ENCODE assay signal across 18 cellular contexts in the genomic region with DNA sequence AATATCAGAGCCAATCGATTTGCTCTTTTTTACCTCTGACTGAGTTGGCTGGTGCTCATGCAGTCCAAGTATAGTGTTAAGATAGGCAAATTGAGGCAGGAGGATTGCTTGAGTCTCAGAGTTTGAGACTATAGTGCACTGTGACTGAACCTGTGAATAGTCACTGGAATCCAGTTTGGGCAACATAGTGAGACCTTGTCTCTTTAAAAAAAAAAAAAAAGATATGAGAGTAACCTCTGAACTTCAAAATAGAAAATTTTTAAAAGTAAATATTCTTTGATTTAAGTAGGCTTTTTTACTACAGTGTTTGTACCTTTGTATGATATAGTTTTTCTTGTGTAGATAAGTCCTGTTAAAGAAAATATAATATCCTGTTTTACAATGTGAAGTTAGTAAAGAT. TPM values are rescaled to one million over a fixed set of nuclear protein-coding genes. Genes with fewer than 3 reads are reported as not detected.
DNase-seq lines count a peak whose midpoint lies in the region; ATAC-seq, FAIRE-seq and TF ChIP-seq lines count a peak whose summit lies in the region.
"Had no signal": no experiment of that assay in that cellular context is flagged by ENCODE, and none has a peak within 500 bp of the region (broad histone marks: within the 10 kb centered on the region; RNA-seq: fewer than 3 reads in every experiment).

No MANE protein-coding gene starts in this region.

- no peak for TF ChIP-seq RAD21 in K562 (CRISPR knock-in tag; conservative IDR thresholded peaks at IDR 0.05 in 1 of 2, IDR thresholded peaks at IDR 0.05 in 1 of 2)

- TF ChIP-seq CTCF in K562 (IDR thresholded peaks at IDR 0.05 in 2 of 3, conservative IDR thresholded peaks at IDR 0.05 in 1 of 3; ENCODE audit: insufficient read depth in 2 of 3, low read depth in 1 of 3, low read length in 3 of 3) (no peak), vagina (IDR thresholded peaks at IDR 0.05) (no peak)

- H3K4me2 ChIP-seq in Karpas-422 (ENCODE audit: low read depth, low read length, poor library complexity, severe bottlenecking) (peak overlapping the region; percentile 94), K562 (ENCODE audit: insufficient read depth, low read length) (no peak overlapping the region)

- TF ChIP-seq EP300 in K562 (IDR thresholded peaks at IDR 0.05; ENCODE audit: low read length), result no peak

- no peak overlapping the region for H3K4me3 ChIP-seq in Karpas-422 (ENCODE audit: low read length)
- no peak overlapping the region for H3K4me3 ChIP-seq in K562
- no peak overlapping the region for H3K4me3 ChIP-seq in vagina
- H3K4me3 ChIP-seq: GM23248 had no signal

- H3K9me3 ChIP-seq in Karpas-422 (ENCODE audit: low read length) (no peaks in the 10 kb centered on the region), K562 (replicated peaks; ENCODE audit: control insufficient read depth, insufficient read depth, low read depth, low read length) (no peaks in the 10 kb centered on the region), vagina (no peaks in the 10 kb centered on the region)
- H3K9me3 ChIP-seq: BE2C had no signal

- CTCF ChIA-PET in K562 (lab: Yijun Ruan, JAX; ENCODE audit: low intra/inter-chr PET ratio), result no interaction called here

- no peaks in the 10 kb centered on the region for H3K9me1 ChIP-seq in K562 (ENCODE audit: control insufficient read depth, insufficient read depth, low read length)

- in situ Hi-C loops in K562 (cut with MboI), result no loop called here

- H3K36me3 ChIP-seq in Karpas-422 (ENCODE audit: insufficient read depth, low read length) (peaks cover 27% of the 10 kb centered on the region; the same call in 1 of the 2 replicates), K562 (ENCODE audit: control insufficient read depth, insufficient read depth, low read length) (peaks cover 37% of the 10 kb centered on the region), vagina (peaks cover 0 to 21% of the 10 kb centered on the region in 2 donors)

- ATAC-seq in K562, result no peak
- ATAC-seq: CD8-positive, alpha-beta T cell had no signal

- no peak for DNase-seq in Karpas-422
- DNase-seq in K562 (ENCODE audit: extremely low read depth in 1 of 4, low spot score in 3 of 4), result no peak
- DNase-seq in vagina (ENCODE audit: extremely low spot score in 2 of 2), result no peak
- no peak for DNase-seq in effector CD8-positive, alpha-beta T cell (lab: John Stamatoyannopoulos, UW)
- no peak for DNase-seq in NCI-H446 (lab: John Stamatoyannopoulos, UW)
- DNase-seq in cortex of kidney (lab: John Stamatoyannopoulos, UW), result no peak
- DNase-seq: BE2C; CD8-positive, alpha-beta T cell; COR-L47; DMS153; GF-D8; GM23248; H7 had no signal

- FAIRE-seq in K562 (lab: Jason Lieb, UNC), result no peak
- FAIRE-seq: A204.1, D721Med, GM18507 had no signal

- POLR2A ChIA-PET in K562 (lab: Yijun Ruan, JAX), result interaction anchor here (1.4 kb wide), 1 partner anchor 33 kb away, joined by 3 read pairs; no protein-coding TSS in a partner anchor

- WGBS in K562 (ENCODE audit: insufficient coverage, low coverage, missing lambda C conversion rate), result 100% methylated on average over 1 of the region's 1 CpG

- peaks cover 62% of the 10 kb centered on the region for H3K79me2 ChIP-seq in Karpas-422 (ENCODE audit: low read length)
- peaks cover 32% of the 10 kb centered on the region for H3K79me2 ChIP-seq in K562 (ENCODE audit: control insufficient read depth, insufficient read depth, low read length)

- peak overlapping the region; percentile 86 for H3K27ac ChIP-seq in Karpas-422 (ENCODE audit: low read length)
- H3K27ac ChIP-seq in K562 (ENCODE audit: extremely low read depth, low read depth, low read length), result no peak overlapping the region
- H3K27ac ChIP-seq in layer of hippocampus (ENCODE audit: low read depth, low read length), result peak overlapping the region; percentile 58
- H3K27ac ChIP-seq in vagina, result no peak overlapping the region
- H3K27ac ChIP-seq: C4-2B, GM23248 had no signal

- BruUV-seq in K562 (replicated peaks; lab: Mats Ljungman, UMichigan), result no TSS peak

- intact Hi-C loops in K562 (cut with micrococcal nuclease) (loop anchor here (10.0 kb wide), 1 partner anchor 132 kb away; no protein-coding TSS in a partner anchor), vagina (cut with DNase I) (no loop called here)

- H3K27me3 ChIP-seq in Karpas-422 (ENCODE audit: low read length) (no peaks in the 10 kb centered on the region), K562 (ENCODE audit: control insufficient read depth in 2 of 2, insufficient read depth in 2 of 2, low read length in 2 of 2) (no peaks in the 10 kb centered on the region), layer of hippocampus (ENCODE audit: control insufficient read depth, insufficient read depth, low read length) (no peaks in the 10 kb centered on the region), vagina (no peaks in the 10 kb centered on the region)
- H3K27me3 ChIP-seq: BE2C had no signal

- H3K9ac ChIP-seq in Karpas-422 (ENCODE audit: low read length) (peak overlapping the region; percentile 18; the same call in 1 of the 2 replicates), K562 (ENCODE audit: insufficient read depth in 1 of 2, low read depth in 2 of 2, low read length in 2 of 2) (no peak overlapping the region)
- H3K9ac ChIP-seq: GM23248 had no signal

- TF ChIP-seq POLR2A in K562 (conservative IDR thresholded peaks at IDR 0.05) (no peak), vagina (IDR thresholded peaks at IDR 0.05) (no peak)

- no peaks in the 10 kb centered on the region for H3K9me2 ChIP-seq in Karpas-422 (replicated peaks; ENCODE audit: insufficient read depth, low read length)

- H3K4me1 ChIP-seq in Karpas-422 (ENCODE audit: low read length) (peaks cover 38% of the 10 kb centered on the region), K562 (replicated peaks in 1 of 2; ENCODE audit: control insufficient read depth in 2 of 2, insufficient read depth in 2 of 2, low read length in 2 of 2) (peaks cover 14 to 20% of the 10 kb centered on the region in 2 experiments; a peak in 4 of 5 replicates), vagina (peaks cover 25% of the 10 kb centered on the region)

- H2AFZ ChIP-seq in Karpas-422 (ENCODE audit: low read length), result no peak overlapping the region
- no peak overlapping the region for H2AFZ ChIP-seq in K562 (ENCODE audit: low read depth, low read length)
- H2AFZ ChIP-seq: GM23248 had no signal

- no peaks in the 10 kb centered on the region for H4K20me1 ChIP-seq in Karpas-422 (ENCODE audit: insufficient read depth, low read depth, low read length)
- H4K20me1 ChIP-seq in K562 (replicated peaks; ENCODE audit: control insufficient read depth, insufficient read depth, low read length), result no peaks in the 10 kb centered on the region

RNA-seq across cellular contexts. Expression of a gene that starts 3.4 kb away (rescaled TPM):
- 16.0 and 30.1 TPM in 2 replicates for total RNA-seq in Karpas-422 (2014; rRNA removed; shearing (Covaris generic); ENCODE audit: low replicate concordance)
- 14.0 and 52.4 TPM in 2 replicates for total RNA-seq in K562 (2011; cell fraction: chromatin; rRNA removed; ENCODE audit: low replicate concordance)
- 7.0 and 8.6 TPM in 2 replicates for total RNA-seq in K562 (2011; cell fraction: nucleolus; rRNA removed)
- 25.3 and 45.2 TPM in 2 replicates for total RNA-seq in K562 (2011; cell fraction: nucleoplasm; rRNA removed)
- total RNA-seq in K562 (2014; rRNA removed) (10.1 and 10.3 TPM in 2 replicates), K562 (2014; rRNA removed; fragmentation: Illumina TruSeq; extraction: Trizol) (14.3 and 15.4 TPM in 2 replicates), K562 (2015; rRNA removed; fragmentation: Illumina TruSeq; extraction: Trizol) (11.9 and 14.1 TPM in 2 replicates), K562 (2021) (12.1 and 12.3 TPM in 2 replicates), vagina (17.7 TPM)
- polyA plus RNA-seq in K562 (2011; rRNA removed) (12.1 and 14.8 TPM in 2 replicates), K562 (2014; fragmentation: Illumina TruSeq; extraction: Trizol) (12.7 and 16.1 TPM in 2 replicates), K562 (2014; fragmentation: Nextera tagmentation; extraction: Ambion mirVana) (1 to 10 TPM; 3.5 to 4.4 TPM), K562 (2014; rRNA removed) (9.3 and 9.5 TPM in 2 replicates)
- 1.7 and 4.9 TPM in 2 replicates for polyA plus RNA-seq in K562 (2011; cell fraction: cytosol; rRNA removed)
- polyA plus RNA-seq in K562 (2011; cell fraction: nucleus; rRNA removed), result 10.1 and 11.1 TPM in 2 replicates
- 9.6 and 11.8 TPM in 2 replicates for polyA plus RNA-seq in K562 (2012)
- 13.5 and 18.5 TPM in 2 replicates for polyA minus RNA-seq in K562 (2011; rRNA and poly(A)+ RNA removed)
- polyA minus RNA-seq in K562 (2011; cell fraction: cytosol; rRNA and poly(A)+ RNA removed), result 7.8 and 8.6 TPM in 2 replicates
- polyA minus RNA-seq in K562 (2011; cell fraction: nucleus; rRNA and poly(A)+ RNA removed), result 10.4 and 17.3 TPM in 2 replicates

RNA-seq across cellular contexts. Expression of a gene that starts 5.3 kb away (rescaled TPM):
- 38.0 and 40.6 TPM in 2 replicates for total RNA-seq in Karpas-422 (2014; rRNA removed; shearing (Covaris generic); ENCODE audit: low replicate concordance)
- 21.1 and 36.6 TPM in 2 replicates for total RNA-seq in K562 (2011; cell fraction: chromatin; rRNA removed; ENCODE audit: low replicate concordance)
- total RNA-seq in K562 (2011; cell fraction: nucleolus; rRNA removed), result 20.9 and 25.5 TPM in 2 replicates
- total RNA-seq in K562 (2011; cell fraction: nucleoplasm; rRNA removed), result 31.8 and 53.7 TPM in 2 replicates
- 22.3 and 25.5 TPM in 2 replicates for total RNA-seq in K562 (2014; rRNA removed)
- total RNA-seq in K562 (2014; rRNA removed; fragmentation: Illumina TruSeq; extraction: Trizol), result 36.5 and 40.5 TPM in 2 replicates
- total RNA-seq in K562 (2015; rRNA removed; fragmentation: Illumina TruSeq; extraction: Trizol), result 18.2 and 20.8 TPM in 2 replicates
- 34.0 and 36.6 TPM in 2 replicates for total RNA-seq in K562 (2021)
- polyA plus RNA-seq in K562 (2011; rRNA removed), result 27.6 and 33.5 TPM in 2 replicates
- 20.2 and 25.3 TPM in 2 replicates for polyA plus RNA-seq in K562 (2011; cell fraction: cytosol; rRNA removed)
- 7.0 and 10.0 TPM in 2 replicates for polyA plus RNA-seq in K562 (2011; cell fraction: nucleus; rRNA removed)
- 31.1 and 35.2 TPM in 2 replicates for polyA plus RNA-seq in K562 (2012)
- 32.5 and 35.5 TPM in 2 replicates for polyA plus RNA-seq in K562 (2014; fragmentation: Illumina TruSeq; extraction: Trizol)
- polyA plus RNA-seq in K562 (2014; fragmentation: Nextera tagmentation; extraction: Ambion mirVana), result 10 to 100 TPM; 18.8 to 21.7 TPM
- polyA plus RNA-seq in K562 (2014; rRNA removed), result 21.7 and 26.4 TPM in 2 replicates
- 30.4 and 32.6 TPM in 2 replicates for polyA minus RNA-seq in K562 (2011; rRNA and poly(A)+ RNA removed)
- 13.1 and 13.2 TPM in 2 replicates for polyA minus RNA-seq in K562 (2011; cell fraction: cytosol; rRNA and poly(A)+ RNA removed)
- polyA minus RNA-seq in K562 (2011; cell fraction: nucleus; rRNA and poly(A)+ RNA removed), result 6.9 and 16.7 TPM in 2 replicates
- total RNA-seq in vagina, result 31.2 TPM

RNA-seq across cellular contexts. Expression of a gene that starts 28.3 kb away (rescaled TPM):
- 4.7 and 6.6 TPM in 2 replicates for total RNA-seq in Karpas-422 (2014; rRNA removed; shearing (Covaris generic); ENCODE audit: low replicate concordance)
- total RNA-seq in K562 (2011; cell fraction: chromatin; rRNA removed; ENCODE audit: low replicate concordance), result 79.5 and 124 TPM in 2 replicates
- 50.9 and 57.6 TPM in 2 replicates for total RNA-seq in K562 (2011; cell fraction: nucleolus; rRNA removed)
- 64.1 and 74.5 TPM in 2 replicates for total RNA-seq in K562 (2011; cell fraction: nucleoplasm; rRNA removed)
- total RNA-seq in K562 (2014; rRNA removed) (9.0 and 10.2 TPM in 2 replicates), K562 (2014; rRNA removed; fragmentation: Illumina TruSeq; extraction: Trizol) (18.2 and 20.1 TPM in 2 replicates), K562 (2015; rRNA removed; fragmentation: Illumina TruSeq; extraction: Trizol) (21.3 and 22.6 TPM in 2 replicates), K562 (2021) (25.8 and 28.3 TPM in 2 replicates), vagina (39.8 TPM)
- polyA plus RNA-seq in K562 (2011; rRNA removed) (15.6 and 16.9 TPM in 2 replicates), K562 (2014; fragmentation: Illumina TruSeq; extraction: Trizol) (26.7 and 30.4 TPM in 2 replicates), K562 (2014; fragmentation: Nextera tagmentation; extraction: Ambion mirVana) (10 to 100 TPM; 18.3 to 27.1 TPM), K562 (2014; rRNA removed) (14.1 and 16.2 TPM in 2 replicates)
- polyA plus RNA-seq in K562 (2011; cell fraction: cytosol; rRNA removed), result 10.9 and 11.5 TPM in 2 replicates
- 18.3 and 20.0 TPM in 2 replicates for polyA plus RNA-seq in K562 (2011; cell fraction: nucleus; rRNA removed)
- 16.5 and 19.9 TPM in 2 replicates for polyA plus RNA-seq in K562 (2012)
- polyA minus RNA-seq in K562 (2011; rRNA and poly(A)+ RNA removed), result 40.8 and 46.6 TPM in 2 replicates
- 18.8 and 35.3 TPM in 2 replicates for polyA minus RNA-seq in K562 (2011; cell fraction: cytosol; rRNA and poly(A)+ RNA removed)
- 30.4 and 44.1 TPM in 2 replicates for polyA minus RNA-seq in K562 (2011; cell fraction: nucleus; rRNA and poly(A)+ RNA removed)

Comparison
In these comparisons a context has a peak if more than half of its experiments do, and no peak if none do; other contexts are left out.
1. H3K27ac ChIP-seq: peak in Karpas-422 (single experiment) and layer of hippocampus (single experiment); none in K562 (single experiment) and vagina (single experiment).